In the genomic region with DNA sequence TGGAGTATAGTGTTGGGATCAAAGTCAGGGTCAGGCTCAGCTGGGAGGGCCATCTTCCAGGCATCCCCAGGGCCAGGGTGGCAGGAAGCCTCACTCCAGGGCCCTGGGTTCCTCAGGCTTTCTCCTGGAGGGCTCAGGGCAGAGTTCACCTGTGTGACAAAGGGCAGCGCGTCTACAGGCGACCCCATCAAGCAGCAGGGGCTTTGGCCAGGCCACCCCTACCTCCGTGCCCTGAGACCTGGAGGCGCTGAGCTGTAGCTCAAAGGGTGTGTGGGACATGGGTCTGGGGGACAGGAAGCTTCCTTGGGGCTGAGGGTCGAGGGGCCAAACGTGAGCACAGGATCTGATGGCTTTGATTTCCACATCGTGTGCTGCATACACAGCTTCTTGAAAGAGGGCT, we compare ENCODE assay signal across 33 cellular contexts. TPM values are rescaled to one million over a fixed set of nuclear protein-coding genes. Genes with fewer than 3 reads are reported as not detected.
DNase-seq lines count a peak whose midpoint lies in the region; ATAC-seq and TF ChIP-seq lines count a peak whose summit lies in the region.
"Had no signal": no experiment of that assay in that cellular context is flagged by ENCODE, and none has a peak within 500 bp of the region (broad histone marks: within the 10 kb centered on the region; RNA-seq: fewer than 3 reads in every experiment).

No MANE protein-coding gene starts in this region.

- H3K27ac Mint-ChIP-seq in activated B cell treated with CpG ODN at 0.5 μM for 24 hours (no peak overlapping the region), naive B cell (peak overlapping the region in 3 of 6 donors; percentile 13 to 78 (median 67))
- peak overlapping the region; percentile 30 for H3K27ac Mint-ChIP-seq in stimulated activated naive CD8-positive, alpha-beta T cell treated with anti-CD3 and anti-CD28 coated beads, Interleukin-15, amount 100 ng/mL, for 72 hours
- H3K27ac Mint-ChIP-seq: activated CD8-positive, alpha-beta T cell treated with anti-CD3 and anti-CD28 coated beads for 36 hours had no signal

- no peak for ATAC-seq in Right ventricle myocardium superior (ENCODE audit: poor library complexity)
- no peak for ATAC-seq in activated B cell treated with CpG ODN at 0.5 μM for 24 hours (ENCODE audit: low read depth)
- ATAC-seq in naive B cell (ENCODE audit: low read depth in 2 of 2), result no peak
- no peak for ATAC-seq in stimulated activated naive CD8-positive, alpha-beta T cell treated with anti-CD3 and anti-CD28 coated beads, Interleukin-15, amount 100 ng/mL, for 72 hours
- ATAC-seq in left colon, result no peak
- ATAC-seq: Panc1 had no signal

- H3K9me3 Mint-ChIP-seq in activated B cell treated with CpG ODN at 0.5 μM for 24 hours, result no peaks in the 10 kb centered on the region
- no peaks in the 10 kb centered on the region for H3K9me3 Mint-ChIP-seq in naive B cell
- no peaks in the 10 kb centered on the region for H3K9me3 Mint-ChIP-seq in stimulated activated naive CD8-positive, alpha-beta T cell treated with anti-CD3 and anti-CD28 coated beads, Interleukin-15, amount 100 ng/mL, for 72 hours
- H3K9me3 Mint-ChIP-seq: activated CD8-positive, alpha-beta T cell treated with anti-CD3 and anti-CD28 coated beads for 36 hours; IgD-negative memory B cell had no signal

- POLR2A ChIA-PET in activated B cell treated with CpG ODN at 0.5 μM for 24 hours (lab: Charles Lee), result interaction anchor here (0.8 kb wide), 1 partner anchor 11 kb away, joined by 3 read pairs; no protein-coding TSS in a partner anchor

- TF ChIP-seq CTCF in left ventricle myocardium inferior (IDR thresholded peaks at IDR 0.05; ENCODE audit: borderline replicate concordance) (no peak), activated B cell treated with CpG ODN at 0.5 μM for 24 hours (IDR thresholded peaks at IDR 0.05) (no peak), coronary artery (IDR thresholded peaks at IDR 0.05) (no peak)

- DNase-seq in left ventricle myocardium inferior, result no peak
- DNase-seq in Right ventricle myocardium superior, result no peak
- DNase-seq in activated B cell treated with CpG ODN at 0.5 μM for 24 hours, result no peak
- DNase-seq in naive B cell, result no peak
- DNase-seq in stimulated activated naive CD8-positive, alpha-beta T cell treated with anti-CD3 and anti-CD28 coated beads, Interleukin-15, amount 100 ng/mL, for 72 hours, result no peak
- no peak for DNase-seq in left colon
- DNase-seq in coronary artery (ENCODE audit: low spot score), result no peak
- no peak for DNase-seq in COLO668 (lab: John Stamatoyannopoulos, UW; ENCODE audit: unreplicated experiment)
- DNase-seq: ACHN; activated CD4-positive, CD25-positive, alpha-beta regulatory T cell treated with anti-CD3 and anti-CD28 coated beads, Interleukin-2, amount 50 U/mL, for 72 hours; activated CD8-positive, alpha-beta T cell treated with anti-CD3 and anti-CD28 coated beads for 36 hours; activated gamma-delta T cell treated with Interleukin-2 at 50 U/mL for 16 hours; amniotic stem cell; brain microvascular endothelial cell; Calu3; DMS79 treated with DMSO at 0.1 percent for 48 hours; effector CD4-positive, alpha-beta T cell; erythroblast; GF-D8; HCEC 1CT; heart right ventricle; mesenchymal stem cell; NCI-H1092; NCI-H1694 treated with DMSO at 0.1 percent for 48 hours; NCI-H524 treated with DMSO at 0.1 percent for 48 hours; ovary; SHP77 treated with DMSO at 0.1 percent for 48 hours; small intestine; stimulated activated CD8-positive, alpha-beta memory T cell treated with anti-CD3 and anti-CD28 coated beads, Interleukin-4, amount 100 ng/mL, for 48 hours; substantia nigra had no signal

- peaks cover 15% of the 10 kb centered on the region for H3K4me1 Mint-ChIP-seq in activated B cell treated with CpG ODN at 0.5 μM for 24 hours
- H3K4me1 Mint-ChIP-seq in naive B cell, result peaks cover 16 to 26% (median 25%) of the 10 kb centered on the region in 3 donors
- H3K4me1 Mint-ChIP-seq in stimulated activated naive CD8-positive, alpha-beta T cell treated with anti-CD3 and anti-CD28 coated beads, Interleukin-15, amount 100 ng/mL, for 72 hours, result peaks cover 6% of the 10 kb centered on the region

- peaks cover 34% of the 10 kb centered on the region for H3K4me1 ChIP-seq in left ventricle myocardium inferior

- H3K9me3 ChIP-seq in left ventricle myocardium inferior (replicated peaks), result no peaks in the 10 kb centered on the region
- H3K9me3 ChIP-seq: heart right ventricle, ovary, upper lobe of left lung had no signal

- intact Hi-C loops in left ventricle myocardium inferior (cut with micrococcal nuclease) (no loop called here), Right ventricle myocardium superior (cut with DNase I) (no loop called here), activated B cell treated with CpG ODN at 0.5 μM for 24 hours (cut with micrococcal nuclease) (no loop called here), left colon (cut with DNase I, micrococcal nuclease) (loop anchor here in 1 of 2 donors (10.0 kb wide), 1 partner anchor 64 kb away; no protein-coding TSS in a partner anchor)

- H3K27ac ChIP-seq in left ventricle myocardium inferior (replicated peaks), result peak overlapping the region; percentile 79
- H3K27ac ChIP-seq in coronary artery, result no peak overlapping the region
- H3K27ac ChIP-seq: brain microvascular endothelial cell, ovary, upper lobe of left lung had no signal

- H3K36me3 ChIP-seq in left ventricle myocardium inferior, result no peaks in the 10 kb centered on the region
- H3K36me3 ChIP-seq: brain microvascular endothelial cell, heart right ventricle, ovary, upper lobe of left lung had no signal

- H3K4me3 Mint-ChIP-seq in activated B cell treated with CpG ODN at 0.5 μM for 24 hours (peak overlapping the region; percentile 20), naive B cell (peak overlapping the region in 6 of 8 donors; percentile 12 to 65 (median 50))
- peak overlapping the region; percentile 31 for H3K4me3 Mint-ChIP-seq in stimulated activated naive CD8-positive, alpha-beta T cell treated with anti-CD3 and anti-CD28 coated beads, Interleukin-15, amount 100 ng/mL, for 72 hours
- H3K4me3 Mint-ChIP-seq: activated CD8-positive, alpha-beta T cell treated with anti-CD3 and anti-CD28 coated beads for 36 hours had no signal

- H3K27me3 ChIP-seq in left ventricle myocardium inferior (ENCODE audit: low read depth), result peaks cover 27% of the 10 kb centered on the region
- H3K27me3 ChIP-seq: brain microvascular endothelial cell, ovary had no signal

- H3K27me3 Mint-ChIP-seq in activated B cell treated with CpG ODN at 0.5 μM for 24 hours (peaks cover 16% of the 10 kb centered on the region), naive B cell (peaks cover 11 to 29% (median 29%) of the 10 kb centered on the region in 3 donors)
- peaks cover 26% of the 10 kb centered on the region for H3K27me3 Mint-ChIP-seq in stimulated activated naive CD8-positive, alpha-beta T cell treated with anti-CD3 and anti-CD28 coated beads, Interleukin-15, amount 100 ng/mL, for 72 hours

- H3K4me3 ChIP-seq in left ventricle myocardium inferior, result no peak overlapping the region
- no peak overlapping the region for H3K4me3 ChIP-seq in coronary artery
- H3K4me3 ChIP-seq: ovary had no signal

- CTCF ChIA-PET in activated B cell treated with CpG ODN at 0.5 μM for 24 hours (lab: Charles Lee), result no interaction called here

- H3K36me3 Mint-ChIP-seq in activated B cell treated with CpG ODN at 0.5 μM for 24 hours (ENCODE audit: low read depth) (no peaks in the 10 kb centered on the region), naive B cell (no peaks in the 10 kb centered on the region)
- H3K36me3 Mint-ChIP-seq: IgD-negative memory B cell had no signal

RNA-seq across cellular contexts. Expression of a gene that starts 12.8 kb away (rescaled TPM):
- 2.7 TPM for total RNA-seq in left ventricle myocardium inferior
- 3.4 TPM for total RNA-seq in Right ventricle myocardium superior
- total RNA-seq in activated B cell treated with CpG ODN at 0.5 μM for 24 hours, result 0.78 and 1.1 TPM in 2 replicates
- polyA plus RNA-seq in naive B cell (ENCODE audit: low read depth in 6 of 6), result not detected
- 1 to 10 TPM in 1 of 2 donors, under 1 TPM in 1; 0.64 to 1.4 TPM for total RNA-seq in left colon
- polyA plus RNA-seq: IgD-negative memory B cell had no signal

RNA-seq across cellular contexts. Expression of a gene that starts 42.4 kb away (rescaled TPM):
- total RNA-seq in left ventricle myocardium inferior (3.8 TPM), Right ventricle myocardium superior (3.6 TPM), activated B cell treated with CpG ODN at 0.5 μM for 24 hours (5.3 and 8.2 TPM in 2 replicates), left colon (1 to 10 TPM; 3.4 to 4.1 TPM)
- polyA plus RNA-seq in naive B cell (ENCODE audit: low read depth in 6 of 6), result 1 to 10 TPM in 1 of 6 donors, under 1 TPM in 3, not detected in 2; 0.45 to 1.5 (median 0.48) TPM

RNA-seq across cellular contexts. Expression of a gene that starts 53.2 kb away (rescaled TPM):
- total RNA-seq in left ventricle myocardium inferior, result 12.1 TPM
- total RNA-seq in Right ventricle myocardium superior, result 14.3 TPM
- total RNA-seq in activated B cell treated with CpG ODN at 0.5 μM for 24 hours, result 12.1 and 16.5 TPM in 2 replicates
- 10 to 100 TPM; 11.3 to 32.6 (median 14.3) TPM for polyA plus RNA-seq in naive B cell (ENCODE audit: low read depth in 6 of 6)
- total RNA-seq in left colon, result 10 to 100 TPM in 1 of 2 donors, 1 to 10 TPM in 1; 8.4 to 10.9 TPM
